ENCODE assay signal across 12 cellular contexts in the genomic region with DNA sequence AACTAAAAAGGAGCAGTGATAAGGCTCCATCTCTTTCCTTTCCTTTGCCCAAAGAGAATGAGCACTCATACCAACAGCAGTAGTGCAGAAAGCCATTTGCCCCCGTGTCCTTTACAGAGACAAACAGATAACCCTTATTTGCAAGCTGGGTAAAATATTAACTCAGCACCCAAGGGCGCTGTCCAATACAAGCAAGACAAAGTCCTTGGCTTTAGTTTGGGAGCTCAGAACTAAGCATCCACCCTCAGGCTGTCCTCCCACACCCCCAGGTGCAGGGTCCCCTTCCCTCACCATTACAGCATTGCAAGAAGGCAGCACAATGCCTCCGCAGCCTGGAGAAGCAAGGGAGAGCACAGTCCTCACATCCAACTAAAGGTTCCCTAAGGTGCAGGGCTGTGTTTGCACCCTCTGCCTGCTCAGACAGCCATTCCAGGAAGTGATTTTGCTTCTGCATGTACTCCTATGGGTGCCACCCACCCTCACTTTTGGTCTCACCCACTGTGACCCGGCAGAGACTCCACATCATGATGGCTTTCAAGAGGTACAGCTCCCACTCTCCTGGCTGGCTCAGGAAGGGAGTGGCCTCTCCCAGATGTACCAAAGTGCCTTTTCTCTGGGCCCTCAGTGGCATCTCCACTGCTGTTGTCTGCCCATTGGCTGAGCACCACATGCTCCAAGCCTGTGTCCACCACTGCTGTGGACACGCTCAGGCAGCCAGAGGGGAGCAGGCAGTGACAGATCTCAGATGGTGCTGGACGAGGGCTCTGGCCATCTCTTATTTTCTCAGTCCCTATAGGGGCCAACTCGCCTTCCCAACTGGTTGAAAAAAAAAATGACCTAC. TPM values are rescaled to one million over a fixed set of nuclear protein-coding genes. Genes with fewer than 3 reads are reported as not detected.
DNase-seq lines count a peak whose midpoint lies in the region; ATAC-seq, FAIRE-seq and TF ChIP-seq lines count a peak whose summit lies in the region.
"Had no signal": no experiment of that assay in that cellular context is flagged by ENCODE, and none has a peak within 500 bp of the region (broad histone marks: within the 10 kb centered on the region; RNA-seq: fewer than 3 reads in every experiment).

No MANE protein-coding gene starts in this region.

- peaks cover 49% of the 10 kb centered on the region for H3F3A ChIP-seq in MM.1S (ENCODE audit: insufficient read depth, low read length)

- peaks cover 11% of the 10 kb centered on the region for H3K4me1 Mint-ChIP-seq in activated CD8-positive, alpha-beta memory T cell treated with anti-CD3 and anti-CD28 coated beads, Interleukin-2, amount 10 ng/mL, durations not matched to agents 7 days and 5 days

- peak overlapping the region; percentile 70 for H3K9ac ChIP-seq in MM.1S (ENCODE audit: low read length)

- FAIRE-seq in A549 (lab: Jason Lieb, UNC), result no peak

- CTCF ChIA-PET in A549 (lab: Yijun Ruan, JAX), result interaction anchor here (1.5 kb wide), 2 partner anchors 16 to 214 kb away, joined by 5 to 7 read pairs; no protein-coding TSS in a partner anchor
- CTCF ChIA-PET in activated CD8-positive, alpha-beta memory T cell treated with anti-CD3 and anti-CD28 coated beads, Interleukin-2, amount 10 ng/mL, durations not matched to agents 7 days and 5 days (lab: Charles Lee), result no interaction called here

- no peaks in the 10 kb centered on the region for H3K79me2 ChIP-seq in MM.1S (ENCODE audit: low read length)

- H3K4me1 ChIP-seq in A549 (peaks cover 32% of the 10 kb centered on the region), MM.1S (ENCODE audit: low read length) (peaks cover 75% of the 10 kb centered on the region), ascending aorta (peaks cover 0 to 14% of the 10 kb centered on the region in 2 donors)

- H3K36me3 Mint-ChIP-seq in activated CD8-positive, alpha-beta memory T cell treated with anti-CD3 and anti-CD28 coated beads, Interleukin-2, amount 10 ng/mL, durations not matched to agents 7 days and 5 days, result no peaks in the 10 kb centered on the region
- H3K36me3 Mint-ChIP-seq: activated naive CD8-positive, alpha-beta T cell treated with anti-CD3 and anti-CD28 coated beads for 36 hours had no signal

- 0 out of 2 replicates have a peak overlapping the region, but pooled peaks have one; percentile 0 for H2AFZ ChIP-seq in MM.1S (ENCODE audit: low read length)

- H3K9me3 Mint-ChIP-seq in activated CD8-positive, alpha-beta memory T cell treated with anti-CD3 and anti-CD28 coated beads, Interleukin-2, amount 10 ng/mL, durations not matched to agents 7 days and 5 days (ENCODE audit: low read depth), result no peaks in the 10 kb centered on the region
- H3K9me3 Mint-ChIP-seq: activated naive CD8-positive, alpha-beta T cell treated with anti-CD3 and anti-CD28 coated beads for 36 hours had no signal

- ATAC-seq in A549, result peak in 1 of 2 experiments; percentile 66; a peak in 3 of 6 replicates
- ATAC-seq in GM19351 (IDR thresholded peaks at IDR 0.05; ENCODE audit: unreplicated experiment), result peak; percentile 1
- ATAC-seq in HG02870 (IDR thresholded peaks at IDR 0.05; ENCODE audit: unreplicated experiment), result peak; percentile 5
- no peak for ATAC-seq in activated CD8-positive, alpha-beta memory T cell treated with anti-CD3 and anti-CD28 coated beads, Interleukin-2, amount 10 ng/mL, durations not matched to agents 7 days and 5 days

- peaks cover 55% of the 10 kb centered on the region for H3K27me3 Mint-ChIP-seq in activated CD8-positive, alpha-beta memory T cell treated with anti-CD3 and anti-CD28 coated beads, Interleukin-2, amount 10 ng/mL, durations not matched to agents 7 days and 5 days

- POLR2A ChIA-PET in A549 (lab: Yijun Ruan, JAX), result no interaction called here

- peak overlapping the region; percentile 38 to 74; a peak in 5 of 6 replicates for H3K27ac ChIP-seq in A549
- H3K27ac ChIP-seq in MM.1S (ENCODE audit: low read length), result peak overlapping the region; percentile 88
- no peak overlapping the region for H3K27ac ChIP-seq in ascending aorta
- H3K27ac ChIP-seq: dorsolateral prefrontal cortex had no signal

- TF ChIP-seq CTCF in A549 (IDR thresholded peaks at IDR 0.05) (no peak), MM.1S (IDR thresholded peaks at IDR 0.05; ENCODE audit: low read length) (no peak), ascending aorta (IDR thresholded peaks at IDR 0.05) (no peak)

- no peaks in the 10 kb centered on the region for H3K9me2 ChIP-seq in MM.1S (replicated peaks; ENCODE audit: insufficient read depth, low read length)

- no peak overlapping the region for H3K4me3 Mint-ChIP-seq in activated CD8-positive, alpha-beta memory T cell treated with anti-CD3 and anti-CD28 coated beads, Interleukin-2, amount 10 ng/mL, durations not matched to agents 7 days and 5 days
- H3K4me3 Mint-ChIP-seq: activated naive CD8-positive, alpha-beta T cell treated with anti-CD3 and anti-CD28 coated beads for 36 hours had no signal

- H3K4me3 ChIP-seq in A549 (no peak overlapping the region), MM.1S (ENCODE audit: low read length) (peak overlapping the region; percentile 50), ascending aorta (no peak overlapping the region)
- H3K4me3 ChIP-seq: dorsolateral prefrontal cortex had no signal

- no peak overlapping the region for H3K27ac Mint-ChIP-seq in activated CD8-positive, alpha-beta memory T cell treated with anti-CD3 and anti-CD28 coated beads, Interleukin-2, amount 10 ng/mL, durations not matched to agents 7 days and 5 days
- H3K27ac Mint-ChIP-seq: activated naive CD8-positive, alpha-beta T cell treated with anti-CD3 and anti-CD28 coated beads for 36 hours had no signal

- intact Hi-C loops in ascending aorta (cut with DNase I), result no loop called here

- H3K36me3 ChIP-seq in MM.1S (replicated peaks; ENCODE audit: insufficient read depth, low read length) (no peaks in the 10 kb centered on the region), ascending aorta (no peaks in the 10 kb centered on the region)

- no peaks in the 10 kb centered on the region for H4K20me1 ChIP-seq in MM.1S (ENCODE audit: insufficient read depth, low read length)

- no peaks in the 10 kb centered on the region for H3K9me3 ChIP-seq in A549
- no peaks in the 10 kb centered on the region for H3K9me3 ChIP-seq in MM.1S (replicated peaks; ENCODE audit: insufficient read depth, low read length)
- H3K9me3 ChIP-seq in ascending aorta, result no peaks in the 10 kb centered on the region

- H3K4me2 ChIP-seq in A549 (peak overlapping the region; percentile 77), MM.1S (ENCODE audit: low read depth, low read length) (peak overlapping the region; percentile 91)

- no peaks in the 10 kb centered on the region for H3K27me3 ChIP-seq in MM.1S (replicated peaks; ENCODE audit: insufficient read depth, low read length)
- no peaks in the 10 kb centered on the region for H3K27me3 ChIP-seq in ascending aorta

- TF ChIP-seq POLR2A in A549 (IDR thresholded peaks at IDR 0.05; ENCODE audit: low read length), result no peak

- WGBS in A549 (ENCODE audit: missing lambda C conversion rate), result 47% methylated on average over 7 of the region's 7 CpGs

- DNase-seq in A549 (ENCODE audit: low read depth in 1 of 2, low spot score in 1 of 2) (peak in 1 of 2 experiments; percentile 29), MM.1S (peak; percentile 42), HPDE6-E6E7 (ENCODE audit: extremely low spot score) (no peak), ascending aorta (ENCODE audit: low spot score in 2 of 2) (no peak)
- no peak for DNase-seq in activated effector memory CD4-positive, alpha-beta T cell treated with Interleukin-2 at 50 U/mL for 16 hours
- no peak for DNase-seq in activated CD8-positive, alpha-beta memory T cell treated with anti-CD3 and anti-CD28 coated beads, Interleukin-2, amount 10 ng/mL, durations not matched to agents 7 days and 5 days
- DNase-seq: activated naive CD8-positive, alpha-beta T cell treated with anti-CD3 and anti-CD28 coated beads for 36 hours; dorsolateral prefrontal cortex; NCI-H2081 treated with DMSO at 0.1 percent for 48 hours; stimulated activated naive CD4-positive, alpha-beta T cell treated with Interleukin-2 at 50 U/mL for 16 hours had no signal

- no peak for TF ChIP-seq RAD21 in A549 (conservative IDR thresholded peaks at IDR 0.05 in 1 of 2, IDR thresholded peaks at IDR 0.05 in 1 of 2)

- no peak for TF ChIP-seq EP300 in A549 (IDR thresholded peaks at IDR 0.05)

TF ChIP-seq in A549, 52 proteins besides CTCF, POLR2A, EP300 and RAD21 (continues in another document):
- TF ChIP-seq, protein P1, sequence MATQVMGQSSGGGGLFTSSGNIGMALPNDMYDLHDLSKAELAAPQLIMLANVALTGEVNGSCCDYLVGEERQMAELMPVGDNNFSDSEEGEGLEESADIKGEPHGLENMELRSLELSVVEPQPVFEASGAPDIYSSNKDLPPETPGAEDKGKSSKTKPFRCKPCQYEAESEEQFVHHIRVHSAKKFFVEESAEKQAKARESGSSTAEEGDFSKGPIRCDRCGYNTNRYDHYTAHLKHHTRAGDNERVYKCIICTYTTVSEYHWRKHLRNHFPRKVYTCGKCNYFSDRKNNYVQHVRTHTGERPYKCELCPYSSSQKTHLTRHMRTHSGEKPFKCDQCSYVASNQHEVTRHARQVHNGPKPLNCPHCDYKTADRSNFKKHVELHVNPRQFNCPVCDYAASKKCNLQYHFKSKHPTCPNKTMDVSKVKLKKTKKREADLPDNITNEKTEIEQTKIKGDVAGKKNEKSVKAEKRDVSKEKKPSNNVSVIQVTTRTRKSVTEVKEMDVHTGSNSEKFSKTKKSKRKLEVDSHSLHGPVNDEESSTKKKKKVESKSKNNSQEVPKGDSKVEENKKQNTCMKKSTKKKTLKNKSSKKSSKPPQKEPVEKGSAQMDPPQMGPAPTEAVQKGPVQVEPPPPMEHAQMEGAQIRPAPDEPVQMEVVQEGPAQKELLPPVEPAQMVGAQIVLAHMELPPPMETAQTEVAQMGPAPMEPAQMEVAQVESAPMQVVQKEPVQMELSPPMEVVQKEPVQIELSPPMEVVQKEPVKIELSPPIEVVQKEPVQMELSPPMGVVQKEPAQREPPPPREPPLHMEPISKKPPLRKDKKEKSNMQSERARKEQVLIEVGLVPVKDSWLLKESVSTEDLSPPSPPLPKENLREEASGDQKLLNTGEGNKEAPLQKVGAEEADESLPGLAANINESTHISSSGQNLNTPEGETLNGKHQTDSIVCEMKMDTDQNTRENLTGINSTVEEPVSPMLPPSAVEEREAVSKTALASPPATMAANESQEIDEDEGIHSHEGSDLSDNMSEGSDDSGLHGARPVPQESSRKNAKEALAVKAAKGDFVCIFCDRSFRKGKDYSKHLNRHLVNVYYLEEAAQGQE (IDR thresholded peaks at IDR 0.05), result peak; percentile 82
- peak; percentile 87; the same call in 1 of the 2 replicates for TF ChIP-seq EHMT2 (IDR thresholded peaks at IDR 0.05; ENCODE audit: low read depth)
- no peak for TF ChIP-seq HDAC2 (IDR thresholded peaks at IDR 0.05)
- no peak for TF ChIP-seq BHLHE40 (IDR thresholded peaks at IDR 0.05; ENCODE audit: low read depth, low read length)

RNA-seq across cellular contexts. Expression of gene HES1, which starts 34.1 kb away (rescaled TPM):
- polyA plus RNA-seq in A549 (2011; rRNA removed) (34.5 and 66.6 TPM in 2 replicates), A549 (2017; fragmentation: RNase III; extraction: RNeasy Plus Mini Kit Qiagen cat#74134 plus additional on column Dnase treatment) (6.1 to 8.5 TPM (median 8.3 TPM) in 3 replicates)
- 65.0 and 95.5 TPM in 2 replicates for polyA plus RNA-seq in A549 (2012; cell fraction: cytosol; rRNA removed)
- 226 and 239 TPM in 2 replicates for polyA plus RNA-seq in A549 (2012; cell fraction: nucleus; rRNA removed)
- polyA minus RNA-seq in A549 (2011; rRNA and poly(A)+ RNA removed), result 34.8 and 42.3 TPM in 2 replicates
- total RNA-seq in activated CD8-positive, alpha-beta memory T cell treated with anti-CD3 and anti-CD28 coated beads, Interleukin-2, amount 10 ng/mL, durations not matched to agents 7 days and 5 days, result under 1 TPM; 0.28 to 0.35 TPM
- 22.6 TPM for total RNA-seq in ascending aorta

Comparison
In these comparisons a context has a peak if more than half of its experiments do, and no peak if none do; other contexts are left out.
1. H3K27ac ChIP-seq: peak in A549 (2 of 2) and MM.1S (single experiment); none in ascending aorta (0 of 2).
2. RNA of gene HES1, which starts 34.1 kb away (total RNA-seq): 22.6 TPM in ascending aorta (single experiment); 0.28 to 0.35 TPM in activated CD8-positive, alpha-beta memory T cell treated with anti-CD3 and anti-CD28 coated beads, Interleukin-2, amount 10 ng/mL, durations not matched to agents 7 days and 5 days; every median in the first group is over 10 times any median in the second.